8 cellular contexts compared by ENCODE assay signal in genomic region chr5:72815580-72816296, GRCh38. TPM values are rescaled to one million over a fixed set of nuclear protein-coding genes. Genes with fewer than 3 reads are reported as not detected.
DNase-seq lines count a peak whose midpoint lies in the region; ATAC-seq and TF ChIP-seq lines count a peak whose summit lies in the region.

No MANE protein-coding gene starts in this region.

- TF ChIP-seq POLR2A in breast epithelium (IDR thresholded peaks at IDR 0.05) (no peak), tibial nerve (IDR thresholded peaks at IDR 0.05) (no peak)

- no peak for TF ChIP-seq EP300 in tibial nerve (IDR thresholded peaks at IDR 0.05)

- DNase-seq in cardiac muscle cell (ENCODE audit: low read depth in 1 of 2, low spot score in 1 of 2) (no peak), cardiac septum (ENCODE audit: low spot score) (no peak), NCI-H446 treated with DMSO at 0.1 percent for 48 hours (lab: John Stamatoyannopoulos, UW) (peak; percentile 10), breast epithelium (ENCODE audit: low spot score in 2 of 2) (no peak), lung (ENCODE audit: low spot score) (no peak), tibial nerve (ENCODE audit: low spot score in 2 of 2) (peak in 1 of 2 donors; percentile 38)

- no peaks in the 10 kb centered on the region for H3K36me3 ChIP-seq in cardiac muscle cell
- no peaks in the 10 kb centered on the region for H3K36me3 ChIP-seq in breast epithelium
- no peaks in the 10 kb centered on the region for H3K36me3 ChIP-seq in lung (ENCODE audit: control insufficient read depth in 2 of 2, insufficient read depth in 2 of 2, low read length in 2 of 2)
- no peaks in the 10 kb centered on the region for H3K36me3 ChIP-seq in tibial nerve

- H3K9me3 ChIP-seq in cardiac muscle cell (ENCODE audit: low read depth) (no peaks in the 10 kb centered on the region), breast epithelium (no peaks in the 10 kb centered on the region), lung (ENCODE audit: control insufficient read depth in 2 of 2, insufficient read depth in 1 of 2, low read length in 1 of 2) (no peaks in the 10 kb centered on the region), tibial nerve (peaks cover 0 to 4% (median 0%) of the 10 kb centered on the region in 4 donors)

- H3K4me1 ChIP-seq in cardiac muscle cell (ENCODE audit: low read depth) (peaks cover 21% of the 10 kb centered on the region), breast epithelium (peaks cover 0 to 10% of the 10 kb centered on the region in 2 donors), lung (ENCODE audit: control insufficient read depth in 2 of 2, insufficient read depth in 2 of 2, low read length in 2 of 2) (peaks cover 0 to 11% of the 10 kb centered on the region in 2 donors), tibial nerve (peaks cover 0 to 27% (median 11%) of the 10 kb centered on the region in 4 donors)

- H3K27me3 ChIP-seq in cardiac muscle cell (no peaks in the 10 kb centered on the region), breast epithelium (no peaks in the 10 kb centered on the region), lung (ENCODE audit: control insufficient read depth, insufficient read depth) (no peaks in the 10 kb centered on the region), tibial nerve (no peaks in the 10 kb centered on the region)

- TF ChIP-seq CTCF in cardiac muscle cell (IDR thresholded peaks at IDR 0.05; ENCODE audit: low read depth, low read length) (no peak), breast epithelium (IDR thresholded peaks at IDR 0.05) (no peak), lung (IDR thresholded peaks at IDR 0.05; ENCODE audit: control extremely low read depth, extremely low read depth) (no peak), tibial nerve (IDR thresholded peaks at IDR 0.05) (no peak)

- ATAC-seq in lung (ENCODE audit: insufficient read depth, low FRiP score) (no peak), HG03025 (IDR thresholded peaks at IDR 0.05; ENCODE audit: low FRiP score, unreplicated experiment) (no peak), HG02610 (IDR thresholded peaks at IDR 0.05; ENCODE audit: unreplicated experiment) (no peak)

- WGBS in lung, 2 donors = 4 to 6% methylated on average over 14 of the region's 14 CpGs
- WGBS in tibial nerve, 2 donors = 6 to 8% methylated on average over 14 of the region's 14 CpGs

- H3K4me3 ChIP-seq in cardiac muscle cell (peak overlapping the region; percentile 75), breast epithelium (peak overlapping the region; percentile 72 to 97 (median 87)), lung (peak overlapping the region; percentile 94), tibial nerve (peak overlapping the region; percentile 66 to 96 (median 90))

- intact Hi-C loops in cardiac septum (cut with DNase I) (loop anchor here (1.0 to 5.0 kb wide), 5 partner anchors 33 to 363 kb away; no protein-coding TSS in a partner anchor), breast epithelium (cut with DNase I; ENCODE audit: low total_unique reads) (no loop called here)

- H3K27ac ChIP-seq in cardiac muscle cell = peak overlapping the region; percentile 98
- H3K27ac ChIP-seq in breast epithelium = peak overlapping the region; percentile 99
- peak overlapping the region; percentile 99 to 100 for H3K27ac ChIP-seq in lung (ENCODE audit: low read depth in 1 of 2, low read length in 1 of 2)
- peak overlapping the region; percentile 87 to 99 (median 98) for H3K27ac ChIP-seq in tibial nerve

RNA-seq across cellular contexts. Expression of gene TNPO1, which starts 0.7 kb away (rescaled TPM):
- total RNA-seq in cardiac muscle cell (112 and 195 TPM in 2 replicates), cardiac septum (68.8 TPM), breast epithelium (100 to 1,000 TPM in 1 of 3 donors, 10 to 100 TPM in 2; 87.5 to 105 (median 87.8) TPM), lung (100 to 1,000 TPM in 1 of 2 donors, 10 to 100 TPM in 1; 75.8 to 122 TPM), tibial nerve (100 to 1,000 TPM in 1 of 4 donors, 10 to 100 TPM in 3; 58.2 to 106 (median 81.4) TPM)
- polyA plus RNA-seq in cardiac muscle cell (40.4 and 79.9 TPM in 2 replicates), lung (10 to 100 TPM in 1 of 2 donors, 1 to 10 TPM in 1; 9.4 to 25.7 TPM)
